In the genomic region with DNA sequence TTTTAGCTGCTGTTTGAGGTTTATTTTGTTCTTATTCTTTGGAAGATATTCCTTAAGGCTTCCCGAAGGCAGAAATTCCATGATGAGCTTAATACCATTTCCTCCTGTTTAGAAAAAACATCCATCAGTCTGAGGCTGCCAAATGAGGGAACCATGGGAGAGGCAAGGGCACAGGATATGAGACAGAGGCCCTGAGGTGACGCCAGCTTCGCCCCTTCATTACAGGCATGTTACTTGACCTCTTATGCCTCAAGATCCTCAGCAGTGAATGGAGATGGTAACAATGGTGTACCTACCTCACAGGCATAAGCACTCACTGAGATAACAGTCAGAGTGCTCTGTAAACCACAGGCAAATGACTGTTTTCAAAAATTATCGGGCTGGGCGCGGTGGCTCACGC, we compare ENCODE assay signal across 21 cellular contexts.
"Had no signal": no experiment of that assay in that cellular context is flagged by ENCODE, and none has a peak within 500 bp of the region (broad histone marks: within the 10 kb centered on the region; RNA-seq: fewer than 3 reads in every experiment).

No MANE protein-coding gene starts in this region.

- H3K9me3 ChIP-seq: ascending aorta, left lung, prostate gland, SK-N-SH, testis, upper lobe of left lung had no signal

- ATAC-seq: activated T-cell treated with anti-CD3 and anti-CD28 coated beads, Interleukin-2, amount 50 U/mL, for 4 hours; foreskin keratinocyte; left lung; sciatic nerve; stimulated activated memory B cell treated with anti-CD40 and anti-IgM and Interleukin-4, amounts not matched to agents 10 μg/mL and 1 μg/mL and 100 μg/mL, for 72 hours had no signal

- H3K4me3 ChIP-seq: ascending aorta, left lung, prostate gland, smooth muscle cell, testis, upper lobe of left lung had no signal

- H3K27ac ChIP-seq: ascending aorta, foreskin keratinocyte, left lung, prostate gland, testis had no signal

- H3K4me1 ChIP-seq: left lung, prostate gland, testis had no signal

- DNase-seq: activated CD4-positive, alpha-beta T cell treated with anti-CD3 and anti-CD28 coated beads, Interleukin-2, amount 10 ng/mL, durations not matched to agents 24 days and 14 days; activated CD8-positive, alpha-beta memory T cell treated with anti-CD3 and anti-CD28 coated beads, Interleukin-2, amount 50 U/mL, for 4 hours; activated naive CD4-positive, alpha-beta T cell treated with anti-CD3 and anti-CD28 coated beads for 36 hours; activated T-cell treated with anti-CD3 and anti-CD28 coated beads, Interleukin-2, amount 50 U/mL, for 4 hours; effector CD8-positive, alpha-beta T cell; foreskin keratinocyte; kidney; left lung; mammary epithelial cell; midbrain; SK-N-SH; stimulated activated CD4-positive, alpha-beta T cell treated with anti-CD3 and anti-CD28 coated beads, Interleukin-4, amount 100 ng/mL, for 24 hours; T-helper 1 cell; T-helper 9 cell; testis; upper lobe of left lung had no signal

- H3K27me3 ChIP-seq: ascending aorta, foreskin keratinocyte, left lung, testis, upper lobe of left lung had no signal
